28 cellular contexts compared by ENCODE assay signal in the genomic region with DNA sequence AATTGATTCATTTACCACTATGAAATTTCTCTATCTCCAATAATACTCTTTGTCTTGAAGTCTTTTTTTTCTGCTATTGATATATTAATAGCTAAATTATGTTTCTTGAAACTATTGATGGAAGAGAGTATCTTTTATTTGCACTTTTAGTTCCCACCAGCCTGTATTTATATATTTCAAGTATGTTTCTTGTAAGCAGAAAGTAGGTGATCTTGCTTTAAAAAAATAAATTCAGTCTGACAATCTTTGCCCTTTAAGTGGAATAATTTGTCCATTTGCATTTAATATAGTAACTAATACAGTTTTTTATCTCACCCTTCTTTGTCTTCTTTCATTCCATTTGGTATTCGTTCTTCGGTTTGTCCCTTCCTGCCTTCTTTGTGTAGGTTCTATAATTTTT.
"Had no signal": no experiment of that assay in that cellular context is flagged by ENCODE, and none has a peak within 500 bp of the region (broad histone marks: within the 10 kb centered on the region; RNA-seq: fewer than 3 reads in every experiment).

No MANE protein-coding gene starts in this region.

- H3K4me1 Mint-ChIP-seq: stimulated activated effector memory CD8-positive, alpha-beta T cell treated with anti-CD3 and anti-CD28 coated beads, Interleukin-12 subunit alpha, Interleukin-12 subunit beta, amount 100 ng/mL, for 72 hours; stimulated activated memory B cell treated with anti-CD40 and anti-IgM and Interleukin-4, amounts not matched to agents 10 μg/mL and 1 μg/mL and 100 μg/mL, for 72 hours; stimulated activated naive B cell treated with anti-CD40 and anti-IgM and Interleukin-4, amounts not matched to agents 10 μg/mL and 1 μg/mL and 100 μg/mL, for 72 hours had no signal

- H3K27ac Mint-ChIP-seq: stimulated activated effector memory CD8-positive, alpha-beta T cell treated with anti-CD3 and anti-CD28 coated beads, Interleukin-12 subunit alpha, Interleukin-12 subunit beta, amount 100 ng/mL, for 72 hours; stimulated activated memory B cell treated with anti-CD40 and anti-IgM and Interleukin-4, amounts not matched to agents 10 μg/mL and 1 μg/mL and 100 μg/mL, for 72 hours; stimulated activated naive B cell treated with anti-CD40 and anti-IgM and Interleukin-4, amounts not matched to agents 10 μg/mL and 1 μg/mL and 100 μg/mL, for 72 hours; stimulated activated naive CD8-positive, alpha-beta T cell treated with anti-CD3 and anti-CD28 coated beads, Interleukin-15, Interleukin-2, amounts not matched to agents 100 ng/mL and 50 ng/mL, for 24 hours; type B pancreatic cell had no signal

- H3K4me3 Mint-ChIP-seq: stimulated activated effector memory CD8-positive, alpha-beta T cell treated with anti-CD3 and anti-CD28 coated beads, Interleukin-12 subunit alpha, Interleukin-12 subunit beta, amount 100 ng/mL, for 72 hours; stimulated activated memory B cell treated with anti-CD40 and anti-IgM and Interleukin-4, amounts not matched to agents 10 μg/mL and 1 μg/mL and 100 μg/mL, for 72 hours; stimulated activated naive B cell treated with anti-CD40 and anti-IgM and Interleukin-4, amounts not matched to agents 10 μg/mL and 1 μg/mL and 100 μg/mL, for 72 hours; stimulated activated naive CD8-positive, alpha-beta T cell treated with anti-CD3 and anti-CD28 coated beads, Interleukin-15, Interleukin-2, amounts not matched to agents 100 ng/mL and 50 ng/mL, for 24 hours; type B pancreatic cell had no signal

- H3K27me3 ChIP-seq: stomach, suprapubic skin, testis, thyroid gland, tibial artery, tibial nerve, transverse colon, upper lobe of left lung, upper lobe of right lung, uterus, vagina had no signal

- H3K36me3 ChIP-seq: stomach, suprapubic skin, thoracic aorta, thyroid gland, tibial artery, tibial nerve, transverse colon, upper lobe of left lung, upper lobe of right lung, uterus, vagina had no signal

- FAIRE-seq: urothelium cell line had no signal

- H3K27me3 Mint-ChIP-seq: stimulated activated memory B cell treated with anti-CD40 and anti-IgM and Interleukin-4, amounts not matched to agents 10 μg/mL and 1 μg/mL and 100 μg/mL, for 72 hours; stimulated activated naive B cell treated with anti-CD40 and anti-IgM and Interleukin-4, amounts not matched to agents 10 μg/mL and 1 μg/mL and 100 μg/mL, for 72 hours; stimulated activated naive CD8-positive, alpha-beta T cell treated with anti-CD3 and anti-CD28 coated beads, Interleukin-15, Interleukin-2, amounts not matched to agents 100 ng/mL and 50 ng/mL, for 24 hours; type B pancreatic cell had no signal

- DNase-seq: stimulated activated CD4-positive, alpha-beta T cell treated with anti-CD3 and anti-CD28 coated beads, Interleukin-2, amount 100 ng/mL, for 48 hours; stimulated activated CD4-positive, alpha-beta T cell treated with anti-CD3 and anti-CD28 coated beads, Interleukin-4, amount 100 ng/mL, for 1 hour; stimulated activated CD4-positive, alpha-beta T cell treated with anti-CD3 and anti-CD28 coated beads, Interleukin-4, amount 100 ng/mL, for 24 hours; stimulated activated CD4-positive, alpha-beta T cell treated with anti-CD3 and anti-CD28 coated beads, Interleukin-4, amount 100 ng/mL, for 4 hours; stimulated activated CD8-positive, alpha-beta memory T cell treated with anti-CD3 and anti-CD28 coated beads, Interleukin-4, amount 100 ng/mL, for 48 hours; stimulated activated naive B cell treated with anti-CD40 and anti-IgM and Interleukin-4, amounts not matched to agents 10 μg/mL and 1 μg/mL and 100 μg/mL, for 72 hours; stimulated activated naive CD4-positive, alpha-beta T cell; stimulated activated naive CD4-positive, alpha-beta T cell treated with Interleukin-2 at 50 U/mL for 16 hours; stimulated activated naive CD8-positive, alpha-beta T cell treated with anti-CD3 and anti-CD28 coated beads, Interleukin-15, Interleukin-2, amounts not matched to agents 100 U/mL and 50 U/mL, for 24 hours; stomach; substantia nigra; testis; thyroid gland; tibial artery; transverse colon; trophoblast cell; upper lobe of left lung; upper lobe of right lung; uterus had no signal

- ATAC-seq: stimulated activated effector memory CD8-positive, alpha-beta T cell treated with anti-CD3 and anti-CD28 coated beads, Interleukin-12 subunit alpha, Interleukin-12 subunit beta, amount 100 ng/mL, for 72 hours; stimulated activated memory B cell treated with anti-CD40 and anti-IgM and Interleukin-4, amounts not matched to agents 10 μg/mL and 1 μg/mL and 100 μg/mL, for 72 hours; stimulated activated naive B cell treated with anti-CD40 and anti-IgM and Interleukin-4, amounts not matched to agents 10 μg/mL and 1 μg/mL and 100 μg/mL, for 72 hours; stimulated activated naive CD8-positive, alpha-beta T cell treated with anti-CD3 and anti-CD28 coated beads, Interleukin-15, Interleukin-2, amounts not matched to agents 100 U/mL and 50 U/mL, for 24 hours; upper lobe of right lung had no signal

- H3K4me1 ChIP-seq: testis, thyroid gland, uterus had no signal

- H3K4me3 ChIP-seq: stomach, suprapubic skin, testis, thoracic aorta, thyroid gland, tibial artery, tibial nerve, transverse colon, upper lobe of left lung, upper lobe of right lung, uterus, vagina had no signal

- H3K9me3 Mint-ChIP-seq: type B pancreatic cell had no signal

- H3K27ac ChIP-seq: stomach, suprapubic skin, testis, thoracic aorta, thyroid gland, tibial artery, tibial nerve, transverse colon, upper lobe of left lung, upper lobe of right lung, uterus, vagina had no signal

- H3K9me3 ChIP-seq: stomach, suprapubic skin, testis, thoracic aorta, thyroid gland, tibial artery, transverse colon, upper lobe of left lung, upper lobe of right lung, uterus, vagina had no signal
